In the genomic region with DNA sequence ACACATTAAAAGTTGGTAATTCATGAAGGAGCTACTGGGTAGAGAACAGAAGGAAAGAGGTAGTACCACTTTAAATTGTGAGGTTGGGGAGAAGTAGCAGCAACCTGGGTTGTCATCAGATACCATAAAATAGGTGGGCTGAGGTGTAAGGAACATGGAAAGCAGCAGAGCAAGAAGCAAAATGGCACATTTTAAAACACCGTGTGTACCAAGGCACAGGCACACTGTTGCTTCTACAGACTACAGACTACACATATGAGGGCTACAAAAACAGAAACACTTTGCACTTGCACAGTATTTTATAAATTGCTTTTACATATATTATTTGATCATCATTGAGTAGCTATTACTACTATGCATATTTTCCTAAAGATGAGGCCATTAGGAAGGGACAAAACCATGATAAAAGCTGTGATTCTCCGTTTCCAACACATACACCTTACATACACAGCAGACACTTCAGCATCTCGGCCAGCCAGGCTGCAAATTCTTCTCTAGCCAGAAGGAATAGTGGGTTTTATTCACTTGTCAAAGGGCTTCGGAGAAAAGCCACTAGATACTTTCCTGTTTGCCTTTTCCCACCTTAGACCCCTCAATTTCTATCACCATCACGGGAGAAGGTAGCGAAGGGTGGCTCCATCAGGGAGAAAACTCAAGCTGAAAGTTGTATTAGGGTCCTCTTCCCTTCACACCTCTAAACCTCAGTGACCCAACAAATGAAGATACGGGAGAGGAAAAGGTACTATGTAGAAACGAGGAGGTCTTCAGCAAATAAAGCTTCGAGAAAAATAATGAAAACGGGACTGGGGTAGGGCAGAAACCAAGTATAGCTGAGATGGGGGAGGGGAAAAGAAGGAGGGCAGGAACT, we compare ENCODE assay signal across 8 cellular contexts. TPM values are rescaled to one million over a fixed set of nuclear protein-coding genes. Genes with fewer than 3 reads are reported as not detected.
DNase-seq lines count a peak whose midpoint lies in the region; ATAC-seq, FAIRE-seq and TF ChIP-seq lines count a peak whose summit lies in the region.

No MANE protein-coding gene starts in this region.

- DNase-seq in AG10803 (ENCODE audit: low read depth), result no peak
- DNase-seq in keratinocyte (ENCODE audit: low read depth, low spot score), result no peak
- DNase-seq in thoracic aorta (ENCODE audit: low spot score), result no peak
- DNase-seq in H4 (ENCODE audit: low spot score), result no peak
- no peak for DNase-seq in NCI-H146 treated with DMSO at 0.1 percent for 48 hours (lab: John Stamatoyannopoulos, UW; ENCODE audit: unreplicated experiment)

- peaks cover 8% of the 10 kb centered on the region in 2 experiments for H3K36me3 ChIP-seq in keratinocyte (ENCODE audit: control insufficient read depth in 2 of 2, extremely low read depth in 1 of 2, insufficient read depth in 2 of 2, low read length in 2 of 2)
- H3K36me3 ChIP-seq in thoracic aorta, result no peaks in the 10 kb centered on the region

- H2AFZ ChIP-seq in keratinocyte (ENCODE audit: control insufficient read depth, low read length), result peak overlapping the region; percentile 42

- H3K27me3 Mint-ChIP-seq in activated naive CD8-positive, alpha-beta T cell, result no peaks in the 10 kb centered on the region

- H3K4me1 Mint-ChIP-seq in activated naive CD8-positive, alpha-beta T cell (ENCODE audit: low read depth), result peaks cover 59% of the 10 kb centered on the region

- peak; percentile 1 for ATAC-seq in HG02642 (IDR thresholded peaks at IDR 0.05; ENCODE audit: poor library complexity, unreplicated experiment)
- no peak for ATAC-seq in thoracic aorta (ENCODE audit: insufficient number of reproducible peaks, low FRiP score, low read depth)
- no peak for ATAC-seq in GM18858 (IDR thresholded peaks at IDR 0.05; ENCODE audit: unreplicated experiment)

- peak overlapping the region; percentile 96 for H3K4me3 ChIP-seq in AG10803 (ENCODE audit: low read length)
- peak overlapping the region; percentile 63 to 95 (median 90) for H3K4me3 ChIP-seq in keratinocyte (ENCODE audit: control insufficient read depth in 2 of 3, extremely low read depth in 1 of 3, insufficient read depth in 2 of 3, low read depth in 1 of 3, low read length in 3 of 3)
- H3K4me3 ChIP-seq in thoracic aorta, result peak overlapping the region; percentile 81

- H3K4me1 ChIP-seq in keratinocyte (ENCODE audit: control insufficient read depth, extremely low read depth, insufficient read depth, low read length), result peaks cover 28% of the 10 kb centered on the region
- H3K4me1 ChIP-seq in thoracic aorta (ENCODE audit: control insufficient read depth in 1 of 2, low read depth in 2 of 2), result peaks cover 22 to 53% of the 10 kb centered on the region in 2 donors

- no peaks in the 10 kb centered on the region for H4K20me1 ChIP-seq in keratinocyte (ENCODE audit: control insufficient read depth, extremely low read depth, insufficient read depth, low read length)

- TF ChIP-seq CTCF in AG10803 (conservative IDR thresholded peaks at IDR 0.05; ENCODE audit: low read length), result no peak
- TF ChIP-seq CTCF in keratinocyte (optimal IDR thresholded peaks at IDR 0.05 in 1 of 3, IDR thresholded peaks at IDR 0.05 in 1 of 3, conservative IDR thresholded peaks at IDR 0.05 in 1 of 3; ENCODE audit: extremely low read depth in 1 of 3, insufficient read depth in 2 of 3, low read length in 3 of 3), result no peak
- no peak for TF ChIP-seq CTCF in thoracic aorta (IDR thresholded peaks at IDR 0.05)

- no peaks in the 10 kb centered on the region for H3K9me3 Mint-ChIP-seq in activated naive CD8-positive, alpha-beta T cell (ENCODE audit: low read depth)

- H3K27ac ChIP-seq in keratinocyte (ENCODE audit: control insufficient read depth, insufficient read depth, low read length), result peak overlapping the region; percentile 89
- peak overlapping the region; percentile 84 to 93 for H3K27ac ChIP-seq in thoracic aorta

- H3K79me2 ChIP-seq in keratinocyte (ENCODE audit: control insufficient read depth, insufficient read depth, low read length), result peaks cover 57% of the 10 kb centered on the region

- H3K27ac Mint-ChIP-seq in activated naive CD8-positive, alpha-beta T cell, result peak overlapping the region; percentile 98

- no peaks in the 10 kb centered on the region for H3K9me1 ChIP-seq in keratinocyte (ENCODE audit: control insufficient read depth, extremely low read depth, insufficient read depth, low read length)

- H3K27me3 ChIP-seq in keratinocyte (ENCODE audit: control insufficient read depth, extremely low read depth, insufficient read depth, low read length) (no peaks in the 10 kb centered on the region), thoracic aorta (replicated peaks; ENCODE audit: insufficient read depth) (no peaks in the 10 kb centered on the region)

- H3K9me3 ChIP-seq in keratinocyte (ENCODE audit: control insufficient read depth, low read depth, low read length) (no peaks in the 10 kb centered on the region), thoracic aorta (no peaks in the 10 kb centered on the region)

- H3K9ac ChIP-seq in keratinocyte (ENCODE audit: control insufficient read depth, extremely low read depth, insufficient read depth, low read length), result peak overlapping the region; percentile 90

- FAIRE-seq in keratinocyte (lab: Jason Lieb, UNC), result no peak

- H3K4me3 Mint-ChIP-seq in activated naive CD8-positive, alpha-beta T cell, result peak overlapping the region; percentile 100

- H3K4me2 ChIP-seq in keratinocyte (ENCODE audit: control insufficient read depth, extremely low read depth, insufficient read depth, low read depth, low read length), result peak overlapping the region; percentile 69

- dilution Hi-C loops in keratinocyte (cut with MboI; ENCODE audit: extremely low pct_ligation_motif_present, low sequenced_read_pairs), result no loop called here

- H3K36me3 Mint-ChIP-seq in activated naive CD8-positive, alpha-beta T cell, result peaks cover 3% of the 10 kb centered on the region

RNA-seq across cellular contexts. Expression of gene PYM1, which starts 1.6 kb away (rescaled TPM):
- polyA plus RNA-seq in keratinocyte, result 43.6 to 63.4 TPM (median 61.6 TPM) in 3 replicates
- polyA plus RNA-seq in keratinocyte (2011; ENCODE audit: low read depth), result 30.7 TPM
- polyA plus RNA-seq in keratinocyte (2011; cell fraction: cytosol; rRNA removed), result 53.4 and 60.0 TPM in 2 replicates
- 30.7 and 33.5 TPM in 2 replicates for polyA plus RNA-seq in keratinocyte (2011; cell fraction: nucleus; rRNA removed)
- 27.5 and 45.0 TPM in 2 replicates for polyA plus RNA-seq in keratinocyte (2012; ENCODE audit: low replicate concordance)
- 17.1 to 27.9 TPM (median 19.2 TPM) in 3 replicates for polyA minus RNA-seq in keratinocyte
- 29.0 TPM for polyA minus RNA-seq in keratinocyte (2011; cell fraction: cytosol; rRNA and poly(A)+ RNA removed)
- 9.0 and 14.3 TPM in 2 replicates for polyA minus RNA-seq in keratinocyte (2011; cell fraction: nucleus; rRNA and poly(A)+ RNA removed)
- total RNA-seq in thoracic aorta, result 10 to 100 TPM; 19.0 to 31.6 TPM
- total RNA-seq in H4 (2014; rRNA removed; shearing (Covaris generic)), result 36.1 and 47.4 TPM in 2 replicates

RNA-seq across cellular contexts. Expression of gene DGKA, which starts 4.9 kb away (rescaled TPM):
- 161 to 263 TPM (median 174 TPM) in 3 replicates for polyA plus RNA-seq in keratinocyte
- 268 TPM for polyA plus RNA-seq in keratinocyte (2011; ENCODE audit: low read depth)
- 161 and 169 TPM in 2 replicates for polyA plus RNA-seq in keratinocyte (2011; cell fraction: cytosol; rRNA removed)
- 591 and 684 TPM in 2 replicates for polyA plus RNA-seq in keratinocyte (2011; cell fraction: nucleus; rRNA removed)
- 207 and 259 TPM in 2 replicates for polyA plus RNA-seq in keratinocyte (2012; ENCODE audit: low replicate concordance)
- 217 to 364 TPM (median 266 TPM) in 3 replicates for polyA minus RNA-seq in keratinocyte
- 149 TPM for polyA minus RNA-seq in keratinocyte (2011; cell fraction: cytosol; rRNA and poly(A)+ RNA removed)
- 177 and 285 TPM in 2 replicates for polyA minus RNA-seq in keratinocyte (2011; cell fraction: nucleus; rRNA and poly(A)+ RNA removed)
- total RNA-seq in thoracic aorta, result 100 to 1,000 TPM in 1 of 2 donors, 10 to 100 TPM in 1; 72.8 to 104 TPM
- 5.5 and 11.1 TPM in 2 replicates for total RNA-seq in H4 (2014; rRNA removed; shearing (Covaris generic))

RNA-seq across cellular contexts. Expression of gene PMEL, which starts 39.7 kb away (rescaled TPM):
- 1.3 to 2.1 TPM (median 1.4 TPM) in 3 replicates for polyA plus RNA-seq in keratinocyte
- 0.89 TPM for polyA plus RNA-seq in keratinocyte (2011; ENCODE audit: low read depth)
- 2.3 and 2.7 TPM in 2 replicates for polyA plus RNA-seq in keratinocyte (2011; cell fraction: cytosol; rRNA removed)
- 2.9 and 3.1 TPM in 2 replicates for polyA plus RNA-seq in keratinocyte (2011; cell fraction: nucleus; rRNA removed)
- polyA plus RNA-seq in keratinocyte (2012; ENCODE audit: low replicate concordance), result 1.0 and 2.2 TPM in 2 replicates
- 2.1 to 4.9 TPM (median 4.3 TPM) in 3 replicates for polyA minus RNA-seq in keratinocyte
- 0.96 TPM for polyA minus RNA-seq in keratinocyte (2011; cell fraction: cytosol; rRNA and poly(A)+ RNA removed)
- polyA minus RNA-seq in keratinocyte (2011; cell fraction: nucleus; rRNA and poly(A)+ RNA removed), result 1.0 and 1.5 TPM in 2 replicates
- under 1 TPM in 1 of 2 donors, not detected in 1; 0.99 TPM for total RNA-seq in thoracic aorta
- total RNA-seq in H4 (2014; rRNA removed; shearing (Covaris generic)), result 0.43 and 0.87 TPM in 2 replicates

RNA-seq across cellular contexts. Expression of gene CDK2, which starts 40.5 kb away (rescaled TPM):
- 34.3 to 49.3 TPM (median 47.3 TPM) in 3 replicates for polyA plus RNA-seq in keratinocyte
- 6.5 TPM for polyA plus RNA-seq in keratinocyte (2011; ENCODE audit: low read depth)
- 24.9 and 27.4 TPM in 2 replicates for polyA plus RNA-seq in keratinocyte (2011; cell fraction: cytosol; rRNA removed)
- polyA plus RNA-seq in keratinocyte (2011; cell fraction: nucleus; rRNA removed), result 42.3 and 56.9 TPM in 2 replicates
- 22.4 and 30.3 TPM in 2 replicates for polyA plus RNA-seq in keratinocyte (2012; ENCODE audit: low replicate concordance)
- 34.3 to 46.8 TPM (median 36.0 TPM) in 3 replicates for polyA minus RNA-seq in keratinocyte
- 15.5 TPM for polyA minus RNA-seq in keratinocyte (2011; cell fraction: cytosol; rRNA and poly(A)+ RNA removed)
- polyA minus RNA-seq in keratinocyte (2011; cell fraction: nucleus; rRNA and poly(A)+ RNA removed), result 14.0 and 18.6 TPM in 2 replicates
- total RNA-seq in thoracic aorta, result 10 to 100 TPM; 18.0 to 32.5 TPM
- 66.3 and 67.3 TPM in 2 replicates for total RNA-seq in H4 (2014; rRNA removed; shearing (Covaris generic))

RNA-seq across cellular contexts. Expression of gene RAB5B, which starts 47.8 kb away (rescaled TPM):
- polyA plus RNA-seq in keratinocyte, result 132 to 162 TPM (median 138 TPM) in 3 replicates
- 59.4 TPM for polyA plus RNA-seq in keratinocyte (2011; ENCODE audit: low read depth)
- polyA plus RNA-seq in keratinocyte (2011; cell fraction: cytosol; rRNA removed), result 144 and 200 TPM in 2 replicates
- polyA plus RNA-seq in keratinocyte (2011; cell fraction: nucleus; rRNA removed), result 135 and 138 TPM in 2 replicates
- 72.8 and 76.8 TPM in 2 replicates for polyA plus RNA-seq in keratinocyte (2012; ENCODE audit: low replicate concordance)
- polyA minus RNA-seq in keratinocyte, result 66.2 to 176 TPM (median 141 TPM) in 3 replicates
- 86.9 TPM for polyA minus RNA-seq in keratinocyte (2011; cell fraction: cytosol; rRNA and poly(A)+ RNA removed)
- polyA minus RNA-seq in keratinocyte (2011; cell fraction: nucleus; rRNA and poly(A)+ RNA removed), result 46.7 and 80.8 TPM in 2 replicates
- 10 to 100 TPM; 70.3 to 89.2 TPM for total RNA-seq in thoracic aorta
- total RNA-seq in H4 (2014; rRNA removed; shearing (Covaris generic)), result 46.9 and 47.7 TPM in 2 replicates
